Comparison of ENCODE assay signal across 2 cellular contexts in the genomic region with DNA sequence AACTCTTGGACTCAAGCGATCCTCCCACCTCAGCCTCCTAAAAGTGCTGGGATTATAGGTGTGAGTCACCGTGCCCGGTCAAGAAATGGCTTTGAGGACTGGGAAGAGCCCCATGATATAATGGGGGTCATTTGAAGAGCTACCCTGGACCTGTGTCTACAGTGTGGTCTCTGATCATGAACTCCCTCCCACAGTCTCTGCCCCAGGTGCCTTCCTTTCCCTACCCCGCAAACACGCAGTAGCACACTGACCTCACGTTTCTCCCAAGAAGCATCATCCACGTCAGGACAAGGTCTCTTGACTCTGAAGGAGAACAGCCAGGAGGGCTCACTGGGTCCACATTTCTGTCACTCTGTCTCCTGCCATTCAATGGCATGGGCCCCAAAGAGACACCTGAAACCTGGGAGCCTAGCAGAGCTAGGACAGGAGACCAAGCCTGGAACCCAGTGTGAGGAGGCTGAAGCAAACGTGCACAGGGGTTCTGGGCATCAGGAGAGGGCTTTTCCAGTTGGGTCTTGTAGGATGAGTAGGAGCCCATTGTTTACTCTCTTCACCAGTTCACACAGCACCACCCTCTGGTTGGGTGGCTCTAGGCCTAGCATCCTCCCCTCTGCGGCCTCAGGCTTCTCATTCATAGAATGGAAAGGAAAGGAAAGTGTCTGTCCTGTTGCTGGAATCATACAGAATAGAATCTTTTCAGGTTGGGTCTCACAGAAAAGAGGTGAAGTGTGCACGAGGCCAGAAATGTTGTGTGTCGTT.
TF ChIP-seq lines count a peak whose summit lies in the region.

No MANE protein-coding gene starts in this region.

TF ChIP-seq in SK-N-SH, 30 proteins besides CTCF, POLR2A, EP300 and RAD21 (continued from another document):
- TF ChIP-seq FOXJ3 (CRISPR knock-in tag; IDR thresholded peaks at IDR 0.05) (no peak), SIN3A (IDR thresholded peaks at IDR 0.05; ENCODE audit: borderline replicate concordance, low read depth, low read length) (no peak), RFX5 (IDR thresholded peaks at IDR 0.05; ENCODE audit: low read length) (no peak)
TF ChIP-seq in SK-N-SH: peak in this region for 0.

TF ChIP-seq in WTC11, 78 proteins besides CTCF, POLR2A, EP300 and RAD21 (continued from another document):
- TF ChIP-seq, protein P1, sequence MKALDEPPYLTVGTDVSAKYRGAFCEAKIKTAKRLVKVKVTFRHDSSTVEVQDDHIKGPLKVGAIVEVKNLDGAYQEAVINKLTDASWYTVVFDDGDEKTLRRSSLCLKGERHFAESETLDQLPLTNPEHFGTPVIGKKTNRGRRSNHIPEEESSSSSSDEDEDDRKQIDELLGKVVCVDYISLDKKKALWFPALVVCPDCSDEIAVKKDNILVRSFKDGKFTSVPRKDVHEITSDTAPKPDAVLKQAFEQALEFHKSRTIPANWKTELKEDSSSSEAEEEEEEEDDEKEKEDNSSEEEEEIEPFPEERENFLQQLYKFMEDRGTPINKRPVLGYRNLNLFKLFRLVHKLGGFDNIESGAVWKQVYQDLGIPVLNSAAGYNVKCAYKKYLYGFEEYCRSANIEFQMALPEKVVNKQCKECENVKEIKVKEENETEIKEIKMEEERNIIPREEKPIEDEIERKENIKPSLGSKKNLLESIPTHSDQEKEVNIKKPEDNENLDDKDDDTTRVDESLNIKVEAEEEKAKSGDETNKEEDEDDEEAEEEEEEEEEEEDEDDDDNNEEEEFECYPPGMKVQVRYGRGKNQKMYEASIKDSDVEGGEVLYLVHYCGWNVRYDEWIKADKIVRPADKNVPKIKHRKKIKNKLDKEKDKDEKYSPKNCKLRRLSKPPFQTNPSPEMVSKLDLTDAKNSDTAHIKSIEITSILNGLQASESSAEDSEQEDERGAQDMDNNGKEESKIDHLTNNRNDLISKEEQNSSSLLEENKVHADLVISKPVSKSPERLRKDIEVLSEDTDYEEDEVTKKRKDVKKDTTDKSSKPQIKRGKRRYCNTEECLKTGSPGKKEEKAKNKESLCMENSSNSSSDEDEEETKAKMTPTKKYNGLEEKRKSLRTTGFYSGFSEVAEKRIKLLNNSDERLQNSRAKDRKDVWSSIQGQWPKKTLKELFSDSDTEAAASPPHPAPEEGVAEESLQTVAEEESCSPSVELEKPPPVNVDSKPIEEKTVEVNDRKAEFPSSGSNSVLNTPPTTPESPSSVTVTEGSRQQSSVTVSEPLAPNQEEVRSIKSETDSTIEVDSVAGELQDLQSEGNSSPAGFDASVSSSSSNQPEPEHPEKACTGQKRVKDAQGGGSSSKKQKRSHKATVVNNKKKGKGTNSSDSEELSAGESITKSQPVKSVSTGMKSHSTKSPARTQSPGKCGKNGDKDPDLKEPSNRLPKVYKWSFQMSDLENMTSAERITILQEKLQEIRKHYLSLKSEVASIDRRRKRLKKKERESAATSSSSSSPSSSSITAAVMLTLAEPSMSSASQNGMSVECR (CRISPR knock-in tag; IDR thresholded peaks at IDR 0.05; ENCODE audit: borderline replicate concordance), result no peak
